8 cellular contexts compared by ENCODE assay signal in the genomic region with DNA sequence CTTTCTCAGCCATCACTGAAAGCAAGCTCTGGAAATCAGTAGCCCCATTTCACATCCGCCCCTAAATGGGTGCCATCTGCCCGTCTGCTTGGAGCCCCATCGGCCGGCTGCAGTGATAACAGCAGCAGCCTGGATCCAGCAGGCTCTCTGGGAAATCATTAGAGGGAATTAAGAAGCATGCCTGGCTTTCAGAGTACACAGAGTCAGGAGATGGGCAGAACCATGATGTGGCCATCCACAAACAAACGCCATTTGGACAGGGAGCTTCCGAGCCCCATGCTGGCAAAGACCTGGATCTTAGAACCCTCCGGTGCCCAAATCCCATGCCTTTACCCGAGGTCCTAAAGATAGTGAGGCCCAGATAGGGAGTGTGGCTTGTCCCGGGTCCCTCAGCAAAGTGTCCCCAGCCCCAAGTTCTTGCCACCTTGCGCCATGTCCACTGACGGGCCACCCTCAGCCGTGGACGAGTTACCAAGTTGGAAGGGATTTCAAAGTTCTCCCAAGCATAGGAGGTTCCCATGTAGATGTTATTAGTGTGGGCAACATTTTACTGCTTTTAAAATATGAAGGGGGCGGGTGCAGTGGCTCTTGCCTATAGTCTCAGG. TPM values are rescaled to one million over a fixed set of nuclear protein-coding genes. Genes with fewer than 3 reads are reported as not detected.
A peak's percentile ranks its signal among the peaks of the same experiment; 100 is the strongest.
DNase-seq lines count a peak whose midpoint lies in the region; ATAC-seq and TF ChIP-seq lines count a peak whose summit lies in the region.

No MANE protein-coding gene starts in this region.

- peak overlapping the region; percentile 84 for H3K4me3 Mint-ChIP-seq in stimulated activated naive CD8-positive, alpha-beta T cell treated with anti-CD3 and anti-CD28 coated beads, Interleukin-15, Interleukin-2, amounts not matched to agents 100 ng/mL and 50 ng/mL, for 24 hours

- H3K9me3 Mint-ChIP-seq in stimulated activated naive CD8-positive, alpha-beta T cell treated with anti-CD3 and anti-CD28 coated beads, Interleukin-15, Interleukin-2, amounts not matched to agents 100 ng/mL and 50 ng/mL, for 24 hours = no peaks in the 10 kb centered on the region

- H3K4me3 ChIP-seq in breast epithelium (peak overlapping the region; percentile 83 to 95 (median 93)), mesodermal cell (ENCODE audit: extremely low read depth, insufficient read depth, low read length, poor library complexity, severe bottlenecking) (peak overlapping the region; percentile 72), aorta (ENCODE audit: low read length in 2 of 2) (peak overlapping the region; percentile 95 to 97)

- no peaks in the 10 kb centered on the region for H3K27me3 Mint-ChIP-seq in stimulated activated naive CD8-positive, alpha-beta T cell treated with anti-CD3 and anti-CD28 coated beads, Interleukin-15, Interleukin-2, amounts not matched to agents 100 ng/mL and 50 ng/mL, for 24 hours

- H3K4me1 Mint-ChIP-seq in stimulated activated naive CD8-positive, alpha-beta T cell treated with anti-CD3 and anti-CD28 coated beads, Interleukin-15, Interleukin-2, amounts not matched to agents 100 ng/mL and 50 ng/mL, for 24 hours (ENCODE audit: low read depth) = peaks cover 33% of the 10 kb centered on the region

- no peak for TF ChIP-seq CTCF in breast epithelium (IDR thresholded peaks at IDR 0.05)

- WGBS in mesodermal cell (ENCODE audit: insufficient coverage in 2 of 2), 2 experiments = 77 to 83% methylated on average over 10 to 12 of the region's 14 CpGs
- WGBS in aorta, 2 donors = 71 to 73% methylated on average over 14 of the region's 14 CpGs

- peaks cover 13% of the 10 kb centered on the region for H3K36me3 Mint-ChIP-seq in stimulated activated naive CD8-positive, alpha-beta T cell treated with anti-CD3 and anti-CD28 coated beads, Interleukin-15, Interleukin-2, amounts not matched to agents 100 ng/mL and 50 ng/mL, for 24 hours (ENCODE audit: low read depth)

- intact Hi-C loops in breast epithelium (cut with DNase I; ENCODE audit: low total_unique reads) (no loop called here), aorta (cut with DNase I) (loop anchor here (5.0 to 10.0 kb wide), 4 partner anchors 53 to 175 kb away; no protein-coding TSS in a partner anchor)

- H3K9me3 ChIP-seq in breast epithelium = no peaks in the 10 kb centered on the region
- no peaks in the 10 kb centered on the region for H3K9me3 ChIP-seq in mesodermal cell (ENCODE audit: control insufficient read depth, low read length)
- H3K9me3 ChIP-seq in aorta (ENCODE audit: control insufficient read depth, low read length) = no peaks in the 10 kb centered on the region

- H3K27ac Mint-ChIP-seq in stimulated activated naive CD8-positive, alpha-beta T cell treated with anti-CD3 and anti-CD28 coated beads, Interleukin-15, Interleukin-2, amounts not matched to agents 100 ng/mL and 50 ng/mL, for 24 hours = peak overlapping the region; percentile 92

- no peak for DNase-seq in stimulated activated naive CD8-positive, alpha-beta T cell treated with anti-CD3 and anti-CD28 coated beads, Interleukin-15, Interleukin-2, amounts not matched to agents 100 U/mL and 50 U/mL, for 24 hours
- DNase-seq in breast epithelium (ENCODE audit: low spot score in 2 of 2) (no peak), aorta (peak; percentile 50 to 53), MV-4-11 (lab: John Stamatoyannopoulos, UW) (no peak)

- no peak for TF ChIP-seq POLR2A in breast epithelium (IDR thresholded peaks at IDR 0.05)

- H3K27me3 ChIP-seq in breast epithelium (no peaks in the 10 kb centered on the region), aorta (ENCODE audit: control insufficient read depth in 1 of 2, insufficient read depth in 2 of 2, low read length in 1 of 2) (no peaks in the 10 kb centered on the region)

- H3K27ac ChIP-seq in breast epithelium (peak overlapping the region; percentile 99), mesodermal cell (ENCODE audit: low read depth, low read length, severe bottlenecking) (no peak overlapping the region), aorta (ENCODE audit: low read depth in 1 of 2, low read length in 2 of 2) (peak overlapping the region in 1 of 2 donors; percentile 89)

- no peak for ATAC-seq in stimulated activated naive CD8-positive, alpha-beta T cell treated with anti-CD3 and anti-CD28 coated beads, Interleukin-15, Interleukin-2, amounts not matched to agents 100 U/mL and 50 U/mL, for 24 hours
- no peak for ATAC-seq in aorta (ENCODE audit: low FRiP score)
- no peak for ATAC-seq in HG02763 (IDR thresholded peaks at IDR 0.05; ENCODE audit: unreplicated experiment)
- ATAC-seq in GM21367 (IDR thresholded peaks at IDR 0.05; ENCODE audit: unreplicated experiment) = no peak

- H3K36me3 ChIP-seq in breast epithelium (no peaks in the 10 kb centered on the region), mesodermal cell (ENCODE audit: control insufficient read depth, insufficient read depth, low read length) (no peaks in the 10 kb centered on the region), aorta (ENCODE audit: control insufficient read depth in 1 of 2, insufficient read depth in 2 of 2, low read length in 1 of 2) (no peaks in the 10 kb centered on the region)

- H3K4me1 ChIP-seq in breast epithelium = peaks cover 0 to 10% of the 10 kb centered on the region in 2 donors
- peaks cover 10% of the 10 kb centered on the region for H3K4me1 ChIP-seq in mesodermal cell (ENCODE audit: control insufficient read depth, insufficient read depth, low read length, poor library complexity, severe bottlenecking)
- H3K4me1 ChIP-seq in aorta (ENCODE audit: control insufficient read depth in 1 of 2, insufficient read depth in 2 of 2, low read length in 2 of 2) = peaks cover 0 to 10% of the 10 kb centered on the region in 2 donors

RNA-seq across cellular contexts. Expression of a gene that starts 1.0 kb away (rescaled TPM):
- total RNA-seq in breast epithelium (100 to 1,000 TPM in 1 of 3 donors, 10 to 100 TPM in 2; 50.6 to 109 (median 59.0) TPM), aorta (100 to 1,000 TPM; 145 to 157 TPM)
- polyA plus RNA-seq in mesodermal cell (2013, experiment 1 of 2) = 112 TPM
- polyA plus RNA-seq in mesodermal cell (2013, experiment 2 of 2) = 88.5 TPM
- 100 to 1,000 TPM in 1 of 2 donors, 10 to 100 TPM in 1; 83.1 to 137 TPM for polyA plus RNA-seq in aorta

Comparison
In these comparisons a context has a peak if more than half of its experiments do, and no peak if none do; other contexts are left out.
1. DNase-seq: peak in aorta (2 of 2); none in stimulated activated naive CD8-positive, alpha-beta T cell treated with anti-CD3 and anti-CD28 coated beads, Interleukin-15, Interleukin-2, amounts not matched to agents 100 U/mL and 50 U/mL, for 24 hours (single experiment), breast epithelium (0 of 2) and MV-4-11 (single experiment).
2. Peak in every context shown above with its lines, with median percentiles within 50 percentile points of each other: H3K4me3 ChIP-seq.